ENCODE assay signal across 8 cellular contexts in the genomic region with DNA sequence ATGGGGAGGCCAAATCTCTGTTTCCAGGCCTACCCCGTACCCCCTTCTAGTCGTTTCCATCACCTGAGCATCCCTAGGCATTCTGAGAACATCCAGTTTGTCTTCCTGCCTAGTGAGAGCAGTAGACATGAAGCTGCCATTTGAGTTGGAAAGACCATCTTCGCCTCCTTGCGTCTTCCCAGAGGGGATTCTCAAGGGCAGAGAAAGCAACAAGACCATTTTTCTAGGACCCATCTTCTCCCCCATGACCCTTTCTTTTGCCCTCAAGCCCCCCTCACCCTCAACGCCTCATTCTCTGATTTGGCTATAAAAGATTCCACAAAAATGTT.
DNase-seq lines count a peak whose midpoint lies in the region; ATAC-seq and TF ChIP-seq lines count a peak whose summit lies in the region.

No MANE protein-coding gene starts in this region.

- ATAC-seq in RWPE2 (ENCODE audit: low read depth) (no peak), GM21529 (IDR thresholded peaks at IDR 0.05; ENCODE audit: unreplicated experiment) (no peak)

- H3K27ac ChIP-seq in DOHH2 (ENCODE audit: low read depth, low read length) (no peak overlapping the region), RWPE2 (ENCODE audit: poor library complexity, severe bottlenecking) (peak overlapping the region; percentile 83), epithelial cell of prostate (peak overlapping the region; percentile 96)

- no peak for DNase-seq in RWPE2 (ENCODE audit: low spot score)
- DNase-seq in epithelial cell of prostate (ENCODE audit: low read depth, low spot score): no peak
- DNase-seq in NCI-H1930 (lab: John Stamatoyannopoulos, UW): no peak
- DNase-seq in COLO668 (lab: John Stamatoyannopoulos, UW; ENCODE audit: unreplicated experiment): no peak
- DNase-seq in SW 1271 (lab: John Stamatoyannopoulos, UW): no peak

- H3K4me3 ChIP-seq in DOHH2 (ENCODE audit: low read length): 0 out of 2 replicates have a peak overlapping the region, but pooled peaks have one; percentile 18
- no peak overlapping the region for H3K4me3 ChIP-seq in RWPE2 (ENCODE audit: severe bottlenecking)
- peak overlapping the region; percentile 37 for H3K4me3 ChIP-seq in skeletal muscle satellite cell (ENCODE audit: low read length)

- peaks cover 15% of the 10 kb centered on the region for H3K4me1 ChIP-seq in DOHH2 (ENCODE audit: control insufficient read depth, low read length)
- H3K4me1 ChIP-seq in RWPE2 (ENCODE audit: insufficient read depth, poor library complexity, severe bottlenecking): peaks cover 43% of the 10 kb centered on the region
- H3K4me1 ChIP-seq in skeletal muscle satellite cell (ENCODE audit: control insufficient read depth, insufficient read depth, low read length): peaks cover 64% of the 10 kb centered on the region

- H3K27me3 ChIP-seq in DOHH2 (ENCODE audit: control insufficient read depth, low read length) (no peaks in the 10 kb centered on the region), RWPE2 (ENCODE audit: insufficient read depth, poor library complexity, severe bottlenecking) (no peaks in the 10 kb centered on the region), skeletal muscle satellite cell (ENCODE audit: control insufficient read depth, insufficient read depth, low read length) (no peaks in the 10 kb centered on the region)

- H3K9me3 ChIP-seq in DOHH2 (ENCODE audit: control insufficient read depth, insufficient read depth, low read length) (no peaks in the 10 kb centered on the region), RWPE2 (ENCODE audit: severe bottlenecking) (no peaks in the 10 kb centered on the region), skeletal muscle satellite cell (replicated peaks; ENCODE audit: low read length) (no peaks in the 10 kb centered on the region)

- no peaks in the 10 kb centered on the region for H3K9me2 ChIP-seq in DOHH2 (replicated peaks; ENCODE audit: control insufficient read depth, low read length)

- H3K4me2 ChIP-seq in DOHH2 (ENCODE audit: low read length) (peak overlapping the region; percentile 57), skeletal muscle satellite cell (ENCODE audit: low read length) (peak overlapping the region; percentile 62)

- no peaks in the 10 kb centered on the region for H3F3A ChIP-seq in DOHH2 (ENCODE audit: control insufficient read depth, insufficient read depth)

- H3K79me2 ChIP-seq in DOHH2 (ENCODE audit: control insufficient read depth, low read length): no peaks in the 10 kb centered on the region

- peak overlapping the region; percentile 66 for H3K9ac ChIP-seq in skeletal muscle satellite cell (ENCODE audit: low read depth, low read length)

- no peaks in the 10 kb centered on the region for H3K36me3 ChIP-seq in DOHH2 (ENCODE audit: control insufficient read depth, low read length)
- no peaks in the 10 kb centered on the region for H3K36me3 ChIP-seq in RWPE2 (ENCODE audit: low read depth)
- H3K36me3 ChIP-seq in skeletal muscle satellite cell (ENCODE audit: insufficient read depth, low read length): no peaks in the 10 kb centered on the region

- H4K20me1 ChIP-seq in DOHH2 (ENCODE audit: control insufficient read depth, insufficient read depth, low read depth, low read length): no peaks in the 10 kb centered on the region; the same call in 1 of the 2 replicates

- TF ChIP-seq CTCF in DOHH2 (IDR thresholded peaks at IDR 0.05; ENCODE audit: low read depth, low read length, poor library complexity, severe bottlenecking) (no peak), RWPE2 (IDR thresholded peaks at IDR 0.05; ENCODE audit: poor library complexity, severe bottlenecking) (no peak)
